Comparison of ENCODE assay signal across 8 cellular contexts in genomic region chr9:36191290-36191645, GRCh38. TPM values are rescaled to one million over a fixed set of nuclear protein-coding genes. Genes with fewer than 3 reads are reported as not detected.
DNase-seq lines count a peak whose midpoint lies in the region; ATAC-seq and TF ChIP-seq lines count a peak whose summit lies in the region.

No MANE protein-coding gene starts in this region.

- H3K27me3 ChIP-seq in kidney epithelial cell (ENCODE audit: control insufficient read depth, insufficient read depth, low read length): no peaks in the 10 kb centered on the region

- ATAC-seq in HG02884 (IDR thresholded peaks at IDR 0.05; ENCODE audit: unreplicated experiment): peak; percentile 10
- ATAC-seq in SK-N-SH treated with all-trans-retinoic acid at 6 μM for 48 hours: peak; percentile 19
- ATAC-seq in HG03565 (IDR thresholded peaks at IDR 0.05; ENCODE audit: unreplicated experiment): no peak

- no peak for DNase-seq in astrocyte of the cerebellum (ENCODE audit: low read depth)
- DNase-seq in kidney epithelial cell (ENCODE audit: low read depth): no peak
- peak; percentile 40 to 43 for DNase-seq in stimulated activated CD4-positive, alpha-beta T cell treated with anti-CD3 and anti-CD28 coated beads, Interleukin-4, amount 100 ng/mL, for 4 hours
- no peak for DNase-seq in KG1 (lab: John Stamatoyannopoulos, UW)

- H3K4me3 ChIP-seq in GM08714 (ENCODE audit: low read length): peak overlapping the region; percentile 92
- peak overlapping the region; percentile 97 for H3K4me3 ChIP-seq in astrocyte of the cerebellum (ENCODE audit: low read depth, low read length)
- H3K4me3 ChIP-seq in kidney epithelial cell (ENCODE audit: low read depth, low read length): peak overlapping the region; percentile 90

- no peaks in the 10 kb centered on the region for H3K36me3 ChIP-seq in kidney epithelial cell (ENCODE audit: control insufficient read depth, insufficient read depth, low read length)

- no peak for TF ChIP-seq CTCF in astrocyte of the cerebellum (IDR thresholded peaks at IDR 0.05; ENCODE audit: low read depth, low read length, missing control alignments)
- TF ChIP-seq CTCF in kidney epithelial cell (IDR thresholded peaks at IDR 0.05; ENCODE audit: insufficient read depth, low read length, poor library complexity, severe bottlenecking): no peak

- in situ Hi-C loops in astrocyte of the cerebellum (cut with HindIII; ENCODE audit: low sequenced_read_pairs): no loop called here

TF ChIP-seq in SK-N-SH treated with all-trans-retinoic acid at 6 μM for 48 hours, 23 proteins besides CTCF, POLR2A, EP300 and RAD21:
- TF ChIP-seq TOX (CRISPR knock-in tag; IDR thresholded peaks at IDR 0.05; ENCODE audit: borderline replicate concordance) (no peak), SNAI2 (CRISPR knock-in tag; IDR thresholded peaks at IDR 0.05) (no peak), GLIS3 (CRISPR knock-in tag; IDR thresholded peaks at IDR 0.05) (no peak), OSR1 (CRISPR knock-in tag; IDR thresholded peaks at IDR 0.05) (no peak), ESRRG (CRISPR knock-in tag; IDR thresholded peaks at IDR 0.05) (no peak), RARB (CRISPR knock-in tag; IDR thresholded peaks at IDR 0.05) (no peak), CSDC2 (CRISPR knock-in tag; IDR thresholded peaks at IDR 0.05) (no peak)
- TF ChIP-seq, protein P1, sequence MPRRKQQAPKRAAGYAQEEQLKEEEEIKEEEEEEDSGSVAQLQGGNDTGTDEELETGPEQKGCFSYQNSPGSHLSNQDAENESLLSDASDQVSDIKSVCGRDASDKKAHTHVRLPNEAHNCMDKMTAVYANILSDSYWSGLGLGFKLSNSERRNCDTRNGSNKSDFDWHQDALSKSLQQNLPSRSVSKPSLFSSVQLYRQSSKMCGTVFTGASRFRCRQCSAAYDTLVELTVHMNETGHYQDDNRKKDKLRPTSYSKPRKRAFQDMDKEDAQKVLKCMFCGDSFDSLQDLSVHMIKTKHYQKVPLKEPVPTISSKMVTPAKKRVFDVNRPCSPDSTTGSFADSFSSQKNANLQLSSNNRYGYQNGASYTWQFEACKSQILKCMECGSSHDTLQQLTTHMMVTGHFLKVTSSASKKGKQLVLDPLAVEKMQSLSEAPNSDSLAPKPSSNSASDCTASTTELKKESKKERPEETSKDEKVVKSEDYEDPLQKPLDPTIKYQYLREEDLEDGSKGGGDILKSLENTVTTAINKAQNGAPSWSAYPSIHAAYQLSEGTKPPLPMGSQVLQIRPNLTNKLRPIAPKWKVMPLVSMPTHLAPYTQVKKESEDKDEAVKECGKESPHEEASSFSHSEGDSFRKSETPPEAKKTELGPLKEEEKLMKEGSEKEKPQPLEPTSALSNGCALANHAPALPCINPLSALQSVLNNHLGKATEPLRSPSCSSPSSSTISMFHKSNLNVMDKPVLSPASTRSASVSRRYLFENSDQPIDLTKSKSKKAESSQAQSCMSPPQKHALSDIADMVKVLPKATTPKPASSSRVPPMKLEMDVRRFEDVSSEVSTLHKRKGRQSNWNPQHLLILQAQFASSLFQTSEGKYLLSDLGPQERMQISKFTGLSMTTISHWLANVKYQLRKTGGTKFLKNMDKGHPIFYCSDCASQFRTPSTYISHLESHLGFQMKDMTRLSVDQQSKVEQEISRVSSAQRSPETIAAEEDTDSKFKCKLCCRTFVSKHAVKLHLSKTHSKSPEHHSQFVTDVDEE (CRISPR knock-in tag; IDR thresholded peaks at IDR 0.05): no peak
TF ChIP-seq in SK-N-SH treated with all-trans-retinoic acid at 6 μM for 48 hours: peak in this region for 0.

RNA-seq across cellular contexts. Expression of gene CLTA, which starts 0.5 kb away (rescaled TPM):
- total RNA-seq in kidney epithelial cell: 482 and 576 TPM in 2 replicates

RNA-seq across cellular contexts. Expression of gene CCIN, which starts 22.1 kb away (rescaled TPM):
- total RNA-seq in kidney epithelial cell: not detected in 2 replicates

RNA-seq across cellular contexts. Expression of gene GLIPR2, which starts 54.7 kb away (rescaled TPM):
- total RNA-seq in kidney epithelial cell: 38.6 and 43.1 TPM in 2 replicates

Comparison
In these comparisons a context has a peak if more than half of its experiments do, and no peak if none do; other contexts are left out.
1. DNase-seq: peak in stimulated activated CD4-positive, alpha-beta T cell treated with anti-CD3 and anti-CD28 coated beads, Interleukin-4, amount 100 ng/mL, for 4 hours (2 of 2); none in astrocyte of the cerebellum (single experiment), kidney epithelial cell (single experiment) and KG1 (single experiment).
2. Peak in every context shown above with its lines, with median percentiles within 50 percentile points of each other: H3K4me3 ChIP-seq.